ENCODE assay signal across 21 cellular contexts in genomic region chr15:85633859-85634258, GRCh38.
DNase-seq lines count a peak whose midpoint lies in the region; ATAC-seq, FAIRE-seq and TF ChIP-seq lines count a peak whose summit lies in the region.
"Had no signal": no experiment of that assay in that cellular context is flagged by ENCODE, and none has a peak within 500 bp of the region (broad histone marks: within the 10 kb centered on the region; RNA-seq: fewer than 3 reads in every experiment).

No MANE protein-coding gene starts in this region.

- no peaks in the 10 kb centered on the region for H3K9me3 Mint-ChIP-seq in activated T-cell treated with anti-CD3 and anti-CD28 coated beads, Interleukin-2, amount 50 U/mL, for 72 hours
- H3K9me3 Mint-ChIP-seq in mesothelial cell of epicardium, result peaks cover 6% of the 10 kb centered on the region
- H3K9me3 Mint-ChIP-seq: CD4-positive, alpha-beta T cell; GM23338 had no signal

- peaks cover 25% of the 10 kb centered on the region for H3K4me1 Mint-ChIP-seq in activated T-cell treated with anti-CD3 and anti-CD28 coated beads, Interleukin-2, amount 50 U/mL, for 72 hours (ENCODE audit: low read depth)
- peaks cover 6% of the 10 kb centered on the region for H3K4me1 Mint-ChIP-seq in mesothelial cell of epicardium

- no peak for DNase-seq in activated T-cell treated with anti-CD3 and anti-CD28 coated beads, Interleukin-2, amount 50 U/mL, for 72 hours
- no peak for DNase-seq in activated T-cell treated with anti-CD3 and anti-CD28 coated beads, Interleukin-2, amount 50 U/mL, for 48 hours
- DNase-seq in GM19239 (ENCODE audit: insufficient read length, low spot score), result no peak
- DNase-seq in RPMI8226, result peak; percentile 80
- DNase-seq in mesothelial cell of epicardium (ENCODE audit: low spot score in 2 of 2, unreplicated experiment in 2 of 2), result no peak
- no peak for DNase-seq in D721Med (ENCODE audit: insufficient read length, low spot score)
- DNase-seq: BE2C; CD4-positive, alpha-beta T cell; COR-L47; DMS 273 treated with DMSO at 0.1 percent for 48 hours; DMS79 treated with DMSO at 0.1 percent for 48 hours; IMR-90; NCI-H1048; NCI-H1417 treated with DMSO at 0.1 percent for 48 hours; NCI-H187; NCI-H510A; Peyer's patch had no signal

- ATAC-seq in activated T-cell treated with anti-CD3 and anti-CD28 coated beads, Interleukin-2, amount 50 U/mL, for 72 hours (replicated peaks in 1 of 2), result no peak
- ATAC-seq in HG02798 (IDR thresholded peaks at IDR 0.05; ENCODE audit: poor library complexity, unreplicated experiment) (no peak), GM18909 (IDR thresholded peaks at IDR 0.05; ENCODE audit: poor library complexity, unreplicated experiment) (no peak)
- ATAC-seq: GM23338 had no signal

- H3K27ac Mint-ChIP-seq in activated T-cell treated with anti-CD3 and anti-CD28 coated beads, Interleukin-2, amount 50 U/mL, for 72 hours, result peak overlapping the region; percentile 60
- H3K27ac Mint-ChIP-seq in mesothelial cell of epicardium, result peak overlapping the region; percentile 47
- H3K27ac Mint-ChIP-seq: CD4-positive, alpha-beta T cell; GM23338 had no signal

- FAIRE-seq in GM19239 (lab: Jason Lieb, UNC) (peak; percentile 70), D721Med (lab: Jason Lieb, UNC) (no peak)
- FAIRE-seq: HTR-8/SVneo had no signal

- no peak for TF ChIP-seq CTCF in mesothelial cell of epicardium (IDR thresholded peaks at IDR 0.05; ENCODE audit: unreplicated experiment)
- no peak for TF ChIP-seq CTCF in D721Med (IDR thresholded peaks at IDR 0.05; ENCODE audit: insufficient read depth, missing control alignments)

- H3K36me3 Mint-ChIP-seq in activated T-cell treated with anti-CD3 and anti-CD28 coated beads, Interleukin-2, amount 50 U/mL, for 72 hours (ENCODE audit: insufficient read depth in 2 of 2), result peaks cover 3 to 6% of the 10 kb centered on the region in 2 donors
- peaks cover 15% of the 10 kb centered on the region for H3K36me3 Mint-ChIP-seq in mesothelial cell of epicardium

- no peaks in the 10 kb centered on the region for H3K27me3 Mint-ChIP-seq in activated T-cell treated with anti-CD3 and anti-CD28 coated beads, Interleukin-2, amount 50 U/mL, for 72 hours (ENCODE audit: low read depth)
- no peaks in the 10 kb centered on the region for H3K27me3 Mint-ChIP-seq in mesothelial cell of epicardium (ENCODE audit: low read depth)
- H3K27me3 Mint-ChIP-seq: CD4-positive, alpha-beta T cell had no signal

- H3K4me3 Mint-ChIP-seq in activated T-cell treated with anti-CD3 and anti-CD28 coated beads, Interleukin-2, amount 50 U/mL, for 72 hours, result no peak overlapping the region
- no peak overlapping the region for H3K4me3 Mint-ChIP-seq in mesothelial cell of epicardium
- H3K4me3 Mint-ChIP-seq: CD4-positive, alpha-beta T cell; GM23338 had no signal
